1 cellular context compared by ENCODE assay signal in genomic region chr15:73567022-73567421, GRCh38.
TF ChIP-seq lines count a peak whose summit lies in the region.

No MANE protein-coding gene starts in this region.

TF ChIP-seq in IMR-90, 13 proteins besides CTCF, POLR2A, EP300 and RAD21:
- TF ChIP-seq MAZ (IDR thresholded peaks at IDR 0.05; ENCODE audit: borderline replicate concordance, low read depth, low read length) (no peak), CHD1 (IDR thresholded peaks at IDR 0.05; ENCODE audit: low read depth, low read length) (no peak), NFE2L2 (IDR thresholded peaks at IDR 0.05; ENCODE audit: low read depth, low read length) (no peak), MXI1 (IDR thresholded peaks at IDR 0.05; ENCODE audit: borderline replicate concordance, low read depth, low read length) (no peak), MAFK (IDR thresholded peaks at IDR 0.05; ENCODE audit: low read depth, low read length) (peak; percentile 76), ELK1 (IDR thresholded peaks at IDR 0.05; ENCODE audit: borderline replicate concordance, low read depth, low read length) (no peak), RFX5 (IDR thresholded peaks at IDR 0.05; ENCODE audit: low read depth, low read length) (no peak), FOS (IDR thresholded peaks at IDR 0.05; ENCODE audit: low read depth, low read length) (no peak)
